In the genomic region with DNA sequence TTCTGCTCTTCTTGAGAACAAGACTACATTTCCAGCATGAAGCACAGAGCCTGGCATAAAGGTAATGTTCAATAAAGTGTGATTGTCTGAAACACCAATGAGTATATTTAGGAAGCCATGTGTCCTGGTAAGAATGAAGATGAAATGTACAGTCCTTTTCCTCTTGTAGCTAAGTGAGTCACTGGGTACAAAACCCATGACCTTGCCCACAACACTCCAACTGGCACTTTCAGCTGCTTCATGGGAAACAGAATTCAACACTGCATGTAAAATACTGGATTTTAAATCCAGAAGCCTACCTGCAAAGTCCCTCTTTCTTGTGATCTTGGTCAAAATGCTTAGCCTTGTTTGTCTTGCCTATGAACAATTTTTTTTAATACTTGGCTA, we compare ENCODE assay signal across 12 cellular contexts.
DNase-seq lines count a peak whose midpoint lies in the region; ATAC-seq and TF ChIP-seq lines count a peak whose summit lies in the region.
"Had no signal": no experiment of that assay in that cellular context is flagged by ENCODE, and none has a peak within 500 bp of the region (broad histone marks: within the 10 kb centered on the region; RNA-seq: fewer than 3 reads in every experiment).

No MANE protein-coding gene starts in this region.

- H3K4me1 ChIP-seq in aorta (ENCODE audit: control insufficient read depth in 1 of 2, insufficient read depth in 2 of 2, low read length in 2 of 2), result peaks cover 1 to 3% of the 10 kb centered on the region in 2 donors

- H3K4me3 Mint-ChIP-seq in nephron, result no peak overlapping the region
- no peak overlapping the region for H3K4me3 Mint-ChIP-seq in T-helper 2 cell treated with Interferon-gamma antibody and Interleukin-4, amounts not matched to agents 5 μg/mL and 100 μg/mL, for 36 hours
- H3K4me3 Mint-ChIP-seq: central memory CD8-positive, alpha-beta T cell; nephron progenitor cell had no signal

- no peaks in the 10 kb centered on the region for H3K36me3 Mint-ChIP-seq in nephron (ENCODE audit: low read depth)
- no peaks in the 10 kb centered on the region for H3K36me3 Mint-ChIP-seq in T-helper 2 cell treated with Interferon-gamma antibody and Interleukin-4, amounts not matched to agents 5 μg/mL and 100 μg/mL, for 36 hours (ENCODE audit: low read depth)

- intact Hi-C loops in aorta (cut with DNase I), result no loop called here

- peak; percentile 10 for DNase-seq in MV-4-11 (lab: John Stamatoyannopoulos, UW)
- no peak for DNase-seq in ureter (ENCODE audit: low spot score)
- DNase-seq in T-helper 2 cell treated with Interferon-gamma antibody and Interleukin-4, amounts not matched to agents 5 μg/mL and 100 μg/mL, for 36 hours (ENCODE audit: low spot score), result no peak
- no peak for DNase-seq in aorta
- DNase-seq in stimulated activated naive CD4-positive, alpha-beta T cell (lab: John Stamatoyannopoulos, UW), result no peak
- DNase-seq: nephron progenitor cell; SHP77 treated with DMSO at 0.1 percent for 48 hours; stimulated activated CD8-positive, alpha-beta memory T cell treated with anti-CD3 and anti-CD28 coated beads, Interleukin-4, amount 100 ng/mL, for 48 hours had no signal

- H3K27me3 Mint-ChIP-seq in nephron (ENCODE audit: low read depth), result peaks cover 26% of the 10 kb centered on the region
- peaks cover 37% of the 10 kb centered on the region for H3K27me3 Mint-ChIP-seq in T-helper 2 cell treated with Interferon-gamma antibody and Interleukin-4, amounts not matched to agents 5 μg/mL and 100 μg/mL, for 36 hours (ENCODE audit: low read depth)

- H3K9me3 ChIP-seq in aorta (ENCODE audit: control insufficient read depth, low read length), result no peaks in the 10 kb centered on the region

- H3K27me3 ChIP-seq in aorta (ENCODE audit: control insufficient read depth in 1 of 2, insufficient read depth in 2 of 2, low read length in 1 of 2), result peaks cover 0 to 1% of the 10 kb centered on the region in 2 donors

- no peak for TF ChIP-seq CTCF in nephron (IDR thresholded peaks at IDR 0.05; ENCODE audit: unreplicated experiment in 3 of 3)

- no peak overlapping the region for H3K4me3 ChIP-seq in aorta (ENCODE audit: low read length in 2 of 2)

- H3K36me3 ChIP-seq in aorta (ENCODE audit: control insufficient read depth in 1 of 2, insufficient read depth in 2 of 2, low read length in 1 of 2), result no peaks in the 10 kb centered on the region

- peak overlapping the region; percentile 25 to 87 (median 53) for H3K27ac Mint-ChIP-seq in nephron
- H3K27ac Mint-ChIP-seq in T-helper 2 cell treated with Interferon-gamma antibody and Interleukin-4, amounts not matched to agents 5 μg/mL and 100 μg/mL, for 36 hours, result no peak overlapping the region
- H3K27ac Mint-ChIP-seq: nephron progenitor cell had no signal

- peak; percentile 15 for ATAC-seq in GM18858 (IDR thresholded peaks at IDR 0.05; ENCODE audit: unreplicated experiment)
- peak; percentile 20 for ATAC-seq in GM21786 (IDR thresholded peaks at IDR 0.05; ENCODE audit: unreplicated experiment)
- ATAC-seq in aorta (ENCODE audit: low FRiP score), result no peak

- no peak overlapping the region for H3K27ac ChIP-seq in aorta (ENCODE audit: low read depth in 1 of 2, low read length in 2 of 2)

- peaks cover 3% of the 10 kb centered on the region for H3K9me3 Mint-ChIP-seq in nephron
- H3K9me3 Mint-ChIP-seq in T-helper 2 cell treated with Interferon-gamma antibody and Interleukin-4, amounts not matched to agents 5 μg/mL and 100 μg/mL, for 36 hours, result no peaks in the 10 kb centered on the region
- H3K9me3 Mint-ChIP-seq: central memory CD8-positive, alpha-beta T cell had no signal

- peaks cover 45% of the 10 kb centered on the region for H3K4me1 Mint-ChIP-seq in nephron
- peaks cover 4% of the 10 kb centered on the region for H3K4me1 Mint-ChIP-seq in T-helper 2 cell treated with Interferon-gamma antibody and Interleukin-4, amounts not matched to agents 5 μg/mL and 100 μg/mL, for 36 hours (ENCODE audit: low read depth)
- H3K4me1 Mint-ChIP-seq: central memory CD8-positive, alpha-beta T cell had no signal
